In the genomic region with DNA sequence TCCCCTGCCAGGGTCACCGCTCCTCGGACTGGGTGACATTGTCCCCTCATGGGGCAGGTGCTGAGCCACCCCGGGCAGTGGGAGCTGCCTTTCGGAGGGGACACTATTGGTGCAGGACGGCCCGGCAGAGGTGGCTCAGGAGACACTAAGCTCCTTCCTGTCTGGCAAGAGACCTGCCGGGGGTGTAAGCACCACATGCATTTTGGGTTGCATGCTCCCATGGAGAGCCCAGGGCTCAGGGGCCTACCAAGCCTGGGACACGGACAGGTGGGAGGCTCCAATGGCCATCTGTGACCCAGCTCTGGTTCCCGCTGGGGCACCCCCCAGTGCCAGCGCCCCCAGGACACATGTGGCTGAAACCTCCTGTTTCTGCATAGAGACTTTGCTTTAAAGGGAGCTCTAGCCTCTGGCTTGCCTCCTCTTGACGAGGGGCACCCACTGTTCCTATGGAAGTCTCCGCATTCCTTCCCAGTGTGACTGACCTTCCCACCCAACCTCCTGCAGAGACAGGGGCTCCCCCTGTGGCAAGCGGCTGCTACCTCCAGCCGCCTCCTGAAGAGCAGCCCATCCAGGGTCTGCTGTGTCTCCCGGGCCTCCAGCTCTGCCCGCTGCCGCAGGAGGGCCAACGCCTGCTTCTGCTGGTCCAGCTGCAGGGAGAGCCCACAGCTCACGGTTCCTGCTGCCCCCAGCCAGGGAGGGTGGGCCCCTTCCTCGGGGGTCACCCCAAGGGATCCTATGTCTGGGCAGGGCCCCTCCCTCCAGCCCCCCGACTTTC, we compare ENCODE assay signal across 16 cellular contexts. TPM values are rescaled to one million over a fixed set of nuclear protein-coding genes. Genes with fewer than 3 reads are reported as not detected.
"Had no signal": no experiment of that assay in that cellular context is flagged by ENCODE, and none has a peak within 500 bp of the region (broad histone marks: within the 10 kb centered on the region; RNA-seq: fewer than 3 reads in every experiment).

No MANE protein-coding gene starts in this region.

- H3K4me1 ChIP-seq: adrenal gland, heart left ventricle, thyroid gland had no signal

- H3K27me3 ChIP-seq: ovary, thyroid gland had no signal

- H3K27ac ChIP-seq: adrenal gland, coronary artery, heart left ventricle, ovary, skin epidermis, thyroid gland had no signal

- H3K36me3 ChIP-seq: adrenal gland, heart left ventricle, ovary, thyroid gland had no signal

- DNase-seq: activated CD4-positive, alpha-beta T cell treated with anti-CD3 and anti-CD28 coated beads, Interleukin-2, amount 50 U/mL, for 4 hours; activated naive CD4-positive, alpha-beta T cell treated with anti-CD3 and anti-CD28 coated beads, Interleukin-2, amount 50 U/mL, for 16 hours; activated T-cell treated with anti-CD3 and anti-CD28 coated beads, Interleukin-2, amount 50 U/mL, for 1 hour; adrenal gland; effector CD4-positive, alpha-beta T cell; foreskin melanocyte; heart left ventricle; left ventricle myocardium superior; ovary; thyroid gland had no signal

- ATAC-seq: activated CD4-positive, CD25-positive, alpha-beta regulatory T cell treated with anti-CD3 and anti-CD28 coated beads, Interleukin-2, amount 50 U/mL, for 24 hours; heart left ventricle; left ventricle myocardium superior had no signal

- H3K4me3 ChIP-seq: adrenal gland, coronary artery, heart left ventricle, ovary, skin epidermis, thyroid gland had no signal

- H3K9me3 ChIP-seq: adrenal gland, ovary, thyroid gland had no signal

RNA-seq across cellular contexts. Expression of gene CCDC187, which starts 28.1 kb away (rescaled TPM):
- total RNA-seq: left ventricle myocardium superior, mesenteric fat pad, renal cortical epithelial cell had no signal
- polyA plus RNA-seq: heart left ventricle, neural cell had no signal
